In genomic region chr2:69205491-69205890, GRCh38 we compare ENCODE assay signal across 23 cellular contexts.
"Had no signal": no experiment of that assay in that cellular context is flagged by ENCODE, and none has a peak within 500 bp of the region (broad histone marks: within the 10 kb centered on the region; RNA-seq: fewer than 3 reads in every experiment).

No MANE protein-coding gene starts in this region.

- ATAC-seq: activated CD4-positive, alpha-beta T cell treated with anti-CD3 and anti-CD28 coated beads for 36 hours; activated T-helper 17 cell treated with anti-CD3 and anti-CD28 coated beads, Interleukin-2, amount 50 U/mL, for 72 hours; PC-3; T-helper 17 cell had no signal

- H3K27ac ChIP-seq: VCaP had no signal

- DNase-seq: activated CD4-positive, alpha-beta memory T cell treated with anti-CD3 and anti-CD28 coated beads, Interleukin-2, amount 10 ng/mL, durations not matched to agents 7 days and 5 days; activated CD4-positive, alpha-beta T cell treated with anti-CD3 and anti-CD28 coated beads for 36 hours; activated CD4-positive, alpha-beta T cell treated with anti-CD3 and anti-CD28 coated beads, Interleukin-2, amount 50 U/mL, for 1 hour; activated gamma-delta T cell; activated naive CD4-positive, alpha-beta T cell treated with anti-CD3 and anti-CD28 coated beads, Interleukin-2, amount 10 ng/mL, durations not matched to agents 7 days and 5 days; activated naive CD8-positive, alpha-beta T cell treated with anti-CD3 and anti-CD28 coated beads for 36 hours; activated T-cell treated with anti-CD3 and anti-CD28 coated beads for 4 hours; activated T-cell treated with anti-CD3 and anti-CD28 coated beads, Interleukin-2, amount 50 U/mL, for 48 hours; Kasumi-1; KBM-7; NCI-H1048; NCI-H146; NCI-H187 treated with DMSO at 0.1 percent for 48 hours; NCI-H2081 treated with DMSO at 0.1 percent for 48 hours; NCI-H524; PC-3; SHP77; T-helper 17 cell; T1000 had no signal

- FAIRE-seq: RCC 7860, TTC549 had no signal
